13 cellular contexts compared by ENCODE assay signal in genomic region chr16:11250786-11251524, GRCh38. TPM values are rescaled to one million over a fixed set of nuclear protein-coding genes. Genes with fewer than 3 reads are reported as not detected.
A peak's percentile ranks its signal among the peaks of the same experiment; 100 is the strongest.
DNase-seq lines count a peak whose midpoint lies in the region; ATAC-seq and TF ChIP-seq lines count a peak whose summit lies in the region.
"Had no signal": no experiment of that assay in that cellular context is flagged by ENCODE, and none has a peak within 500 bp of the region (broad histone marks: within the 10 kb centered on the region; RNA-seq: fewer than 3 reads in every experiment).

No MANE protein-coding gene starts in this region.

- H3K27ac Mint-ChIP-seq in T-helper 1 cell treated with Interleukin-12 subunit alpha and Interleukin-12 subunit beta and Interleukin-4 antibody, amounts not matched to agents 30 μg/mL and 1 μg/mL, for 36 hours = peak overlapping the region; percentile 52
- H3K27ac Mint-ChIP-seq in activated CD4-positive, alpha-beta memory T cell treated with anti-CD3 and anti-CD28 coated beads for 36 hours = peak overlapping the region; percentile 97
- peak overlapping the region in 7 of 9 donors; percentile 25 to 92 (median 83) for H3K27ac Mint-ChIP-seq in naive thymus-derived CD4-positive, alpha-beta T cell

- H3K9me3 ChIP-seq in naive thymus-derived CD4-positive, alpha-beta T cell (ENCODE audit: control insufficient read depth in 2 of 3, low read length in 3 of 3) = no peaks in the 10 kb centered on the region
- H3K9me3 ChIP-seq: esophagus squamous epithelium, lower lobe of right lung had no signal

- no peak overlapping the region for H3K4me3 ChIP-seq in naive thymus-derived CD4-positive, alpha-beta T cell (ENCODE audit: low read length)
- H3K4me3 ChIP-seq in coronary artery = no peak overlapping the region
- H3K4me3 ChIP-seq: esophagus squamous epithelium, lower lobe of right lung had no signal

- H3K9me3 Mint-ChIP-seq in T-helper 1 cell treated with Interleukin-12 subunit alpha and Interleukin-12 subunit beta and Interleukin-4 antibody, amounts not matched to agents 30 μg/mL and 1 μg/mL, for 36 hours = no peaks in the 10 kb centered on the region
- H3K9me3 Mint-ChIP-seq in activated CD4-positive, alpha-beta memory T cell treated with anti-CD3 and anti-CD28 coated beads for 36 hours = peaks cover 2% of the 10 kb centered on the region
- no peaks in the 10 kb centered on the region for H3K9me3 Mint-ChIP-seq in naive thymus-derived CD4-positive, alpha-beta T cell

- no peak overlapping the region for H3K4me3 Mint-ChIP-seq in T-helper 1 cell treated with Interleukin-12 subunit alpha and Interleukin-12 subunit beta and Interleukin-4 antibody, amounts not matched to agents 30 μg/mL and 1 μg/mL, for 36 hours
- peak overlapping the region; percentile 98 for H3K4me3 Mint-ChIP-seq in activated CD4-positive, alpha-beta memory T cell treated with anti-CD3 and anti-CD28 coated beads for 36 hours
- peak overlapping the region in 1 of 10 donors; percentile 6 for H3K4me3 Mint-ChIP-seq in naive thymus-derived CD4-positive, alpha-beta T cell

- no peaks in the 10 kb centered on the region for H3K27me3 ChIP-seq in naive thymus-derived CD4-positive, alpha-beta T cell (ENCODE audit: control insufficient read depth in 2 of 2, insufficient read depth in 2 of 2, low read length in 2 of 2)

- peaks cover 52% of the 10 kb centered on the region for H3K36me3 Mint-ChIP-seq in T-helper 1 cell treated with Interleukin-12 subunit alpha and Interleukin-12 subunit beta and Interleukin-4 antibody, amounts not matched to agents 30 μg/mL and 1 μg/mL, for 36 hours (ENCODE audit: low read depth)
- H3K36me3 Mint-ChIP-seq in activated CD4-positive, alpha-beta memory T cell treated with anti-CD3 and anti-CD28 coated beads for 36 hours = peaks cover 65% of the 10 kb centered on the region
- peaks cover 0 to 55% (median 5%) of the 10 kb centered on the region in 5 donors for H3K36me3 Mint-ChIP-seq in naive thymus-derived CD4-positive, alpha-beta T cell

- DNase-seq in T-helper 1 cell (no peak), coronary artery (ENCODE audit: low spot score) (no peak), head of caudate nucleus (no peak)
- DNase-seq in activated CD4-positive, alpha-beta memory T cell treated with anti-CD3 and anti-CD28 coated beads for 36 hours = no peak
- no peak for DNase-seq in naive thymus-derived CD4-positive, alpha-beta T cell
- DNase-seq: esophagus squamous epithelium, lower lobe of right lung, NCI-H1436 treated with DMSO at 0.1 percent for 48 hours, NCI-H82, SIG-M5, small intestine had no signal

- peaks cover 47% of the 10 kb centered on the region for H3K4me1 Mint-ChIP-seq in T-helper 1 cell treated with Interleukin-12 subunit alpha and Interleukin-12 subunit beta and Interleukin-4 antibody, amounts not matched to agents 30 μg/mL and 1 μg/mL, for 36 hours (ENCODE audit: low read depth)
- H3K4me1 Mint-ChIP-seq in activated CD4-positive, alpha-beta memory T cell treated with anti-CD3 and anti-CD28 coated beads for 36 hours (ENCODE audit: low read depth) = peaks cover 56% of the 10 kb centered on the region
- H3K4me1 Mint-ChIP-seq in naive thymus-derived CD4-positive, alpha-beta T cell = peaks cover 18 to 55% (median 31%) of the 10 kb centered on the region in 7 donors

- ATAC-seq in naive thymus-derived CD4-positive, alpha-beta T cell = no peak

- CTCF ChIA-PET in activated CD4-positive, alpha-beta memory T cell treated with anti-CD3 and anti-CD28 coated beads for 36 hours (lab: Charles Lee) = interaction anchor here (1.2 to 3.1 kb wide), 7 partner anchors 17 to 296 kb away, joined by 3 to 29 read pairs (median 9); no protein-coding TSS in a partner anchor
- CTCF ChIA-PET in naive thymus-derived CD4-positive, alpha-beta T cell (lab: Charles Lee) = no interaction called here

- no peak for TF ChIP-seq CTCF in coronary artery (IDR thresholded peaks at IDR 0.05)

- H3K4me1 ChIP-seq in naive thymus-derived CD4-positive, alpha-beta T cell (ENCODE audit: control insufficient read depth in 2 of 2, insufficient read depth in 2 of 2, low read length in 2 of 2) = peaks cover 25 to 33% of the 10 kb centered on the region in 2 donors

- POLR2A ChIA-PET in activated CD4-positive, alpha-beta memory T cell treated with anti-CD3 and anti-CD28 coated beads for 36 hours (lab: Charles Lee) = interaction anchor here (0.8 to 7.4 kb wide), 23 partner anchors 10 to 294 kb away, joined by 3 to 129 read pairs (median 7); no protein-coding TSS in a partner anchor
- POLR2A ChIA-PET in naive thymus-derived CD4-positive, alpha-beta T cell (lab: Charles Lee) = interaction anchor here (1.1 to 1.2 kb wide), 2 partner anchors 12 to 15 kb away, joined by 3 to 6 read pairs; no protein-coding TSS in a partner anchor

- intact Hi-C loops in activated CD4-positive, alpha-beta memory T cell treated with anti-CD3 and anti-CD28 coated beads for 36 hours (cut with micrococcal nuclease) = loop anchor here (5.0 kb wide), 1 partner anchor 74 kb away; no protein-coding TSS in a partner anchor
- intact Hi-C loops in naive thymus-derived CD4-positive, alpha-beta T cell (cut with micrococcal nuclease) = loop anchor here (10.0 kb wide), 4 partner anchors 196 to 834 kb away; partner anchors contain the start of genes LITAF (in 1 of the 2) and NUBP1 (in 1 of the 2)
- intact Hi-C loops in head of caudate nucleus (cut with DNase I) = no loop called here

- H3K36me3 ChIP-seq in naive thymus-derived CD4-positive, alpha-beta T cell (ENCODE audit: control insufficient read depth in 2 of 3, insufficient read depth in 3 of 3, low read length in 3 of 3) = peaks cover 0 to 6% (median 3%) of the 10 kb centered on the region in 3 experiments
- H3K36me3 ChIP-seq: esophagus squamous epithelium had no signal

- no peaks in the 10 kb centered on the region for H3K27me3 Mint-ChIP-seq in T-helper 1 cell treated with Interleukin-12 subunit alpha and Interleukin-12 subunit beta and Interleukin-4 antibody, amounts not matched to agents 30 μg/mL and 1 μg/mL, for 36 hours (ENCODE audit: low read depth)
- peaks cover 6% of the 10 kb centered on the region for H3K27me3 Mint-ChIP-seq in activated CD4-positive, alpha-beta memory T cell treated with anti-CD3 and anti-CD28 coated beads for 36 hours
- no peaks in the 10 kb centered on the region for H3K27me3 Mint-ChIP-seq in naive thymus-derived CD4-positive, alpha-beta T cell

- H3K27ac ChIP-seq in naive thymus-derived CD4-positive, alpha-beta T cell (ENCODE audit: low read depth, low read length) = peak overlapping the region; percentile 46
- no peak overlapping the region for H3K27ac ChIP-seq in coronary artery
- H3K27ac ChIP-seq: lower lobe of right lung had no signal

RNA-seq across cellular contexts. Expression of gene SOCS1, which starts 5.0 kb away (rescaled TPM):
- 100 to 1,000 TPM; 146 to 152 TPM for total RNA-seq in activated CD4-positive, alpha-beta memory T cell treated with anti-CD3 and anti-CD28 coated beads for 36 hours
- total RNA-seq in naive thymus-derived CD4-positive, alpha-beta T cell = 100 to 1,000 TPM in 1 of 5 experiments, 10 to 100 TPM in 4; 12.8 to 191 (median 46.8) TPM
- polyA plus RNA-seq in naive thymus-derived CD4-positive, alpha-beta T cell = 10 to 100 TPM; 15.2 to 15.7 TPM

RNA-seq across cellular contexts. Expression of gene TNP2, which starts 18.2 kb away (rescaled TPM):
- not detected for total RNA-seq in activated CD4-positive, alpha-beta memory T cell treated with anti-CD3 and anti-CD28 coated beads for 36 hours
- total RNA-seq in naive thymus-derived CD4-positive, alpha-beta T cell = not detected
- not detected for polyA plus RNA-seq in naive thymus-derived CD4-positive, alpha-beta T cell
- total RNA-seq: cerebellum, esophagus squamous epithelium, lower lobe of right lung had no signal
- polyA plus RNA-seq: small intestine had no signal

RNA-seq across cellular contexts. Expression of gene PRM3, which starts 22.5 kb away (rescaled TPM):
- not detected for total RNA-seq in activated CD4-positive, alpha-beta memory T cell treated with anti-CD3 and anti-CD28 coated beads for 36 hours
- total RNA-seq in naive thymus-derived CD4-positive, alpha-beta T cell = not detected
- not detected for polyA plus RNA-seq in naive thymus-derived CD4-positive, alpha-beta T cell
- total RNA-seq: cerebellum, esophagus squamous epithelium, lower lobe of right lung had no signal
- polyA plus RNA-seq: small intestine had no signal

RNA-seq across cellular contexts. Expression of gene PRM2, which starts 25.3 kb away (rescaled TPM):
- not detected for total RNA-seq in activated CD4-positive, alpha-beta memory T cell treated with anti-CD3 and anti-CD28 coated beads for 36 hours
- not detected for total RNA-seq in naive thymus-derived CD4-positive, alpha-beta T cell
- not detected for polyA plus RNA-seq in naive thymus-derived CD4-positive, alpha-beta T cell
- total RNA-seq: cerebellum, esophagus squamous epithelium, lower lobe of right lung had no signal
- polyA plus RNA-seq: small intestine had no signal

RNA-seq across cellular contexts. Expression of gene PRM1, which starts 30.2 kb away (rescaled TPM):
- total RNA-seq in activated CD4-positive, alpha-beta memory T cell treated with anti-CD3 and anti-CD28 coated beads for 36 hours = not detected
- not detected for total RNA-seq in naive thymus-derived CD4-positive, alpha-beta T cell
- not detected for polyA plus RNA-seq in naive thymus-derived CD4-positive, alpha-beta T cell
- total RNA-seq: cerebellum, esophagus squamous epithelium, lower lobe of right lung had no signal
- polyA plus RNA-seq: small intestine had no signal
